In genomic region chr1:154716614-154717372, GRCh38 we compare ENCODE assay signal across 18 cellular contexts.
DNase-seq lines count a peak whose midpoint lies in the region; TF ChIP-seq lines count a peak whose summit lies in the region.
"Had no signal": no experiment of that assay in that cellular context is flagged by ENCODE, and none has a peak within 500 bp of the region (broad histone marks: within the 10 kb centered on the region; RNA-seq: fewer than 3 reads in every experiment).

No MANE protein-coding gene starts in this region.

- H3K27ac ChIP-seq in suprapubic skin: peak overlapping the region; percentile 45
- H3K27ac ChIP-seq: 22Rv1, upper lobe of left lung had no signal

- TF ChIP-seq EP300 in suprapubic skin (IDR thresholded peaks at IDR 0.05): no peak

- no peak overlapping the region for H3K4me3 ChIP-seq in suprapubic skin
- H3K4me3 ChIP-seq: spleen, upper lobe of left lung had no signal

- H3K4me1 ChIP-seq in suprapubic skin: peaks cover 13% of the 10 kb centered on the region

- H3K9me3 ChIP-seq in suprapubic skin: no peaks in the 10 kb centered on the region
- H3K9me3 ChIP-seq: spleen, upper lobe of left lung had no signal

- peaks cover 2% of the 10 kb centered on the region for H3K4me1 Mint-ChIP-seq in chondrocyte (ENCODE audit: low read depth)

- no peak overlapping the region for H3K4me3 Mint-ChIP-seq in chondrocyte (ENCODE audit: unreplicated experiment)
- H3K4me3 Mint-ChIP-seq: activated CD4-positive, alpha-beta T cell treated with anti-CD3 and anti-CD28 coated beads, Interleukin-2, amount 10 ng/mL, durations not matched to agents 24 days and 14 days; activated naive CD8-positive, alpha-beta T cell treated with anti-CD3 and anti-CD28 coated beads for 36 hours; endodermal cell; naive B cell had no signal

- no peak for TF ChIP-seq POLR2A in suprapubic skin (IDR thresholded peaks at IDR 0.05)

- H3K27ac Mint-ChIP-seq in chondrocyte (ENCODE audit: unreplicated experiment): no peak overlapping the region
- H3K27ac Mint-ChIP-seq: activated CD4-positive, alpha-beta T cell treated with anti-CD3 and anti-CD28 coated beads, Interleukin-2, amount 10 ng/mL, durations not matched to agents 24 days and 14 days; activated naive CD8-positive, alpha-beta T cell treated with anti-CD3 and anti-CD28 coated beads for 36 hours; activated T-helper 2 cell treated with anti-CD3 and anti-CD28 coated beads, Interferon-gamma antibody, Interleukin-2, Interleukin-4, amounts not matched to agents 10 μg/mL and 5 μg/mL and 100 μg/mL, durations not matched to agents 14 hours and 24 hours and 36 hours; endodermal cell; naive B cell had no signal

- no peaks in the 10 kb centered on the region for H3K36me3 ChIP-seq in suprapubic skin
- H3K36me3 ChIP-seq: spleen, upper lobe of left lung had no signal

- H3K9me3 Mint-ChIP-seq in chondrocyte (ENCODE audit: low read depth): no peaks in the 10 kb centered on the region
- H3K9me3 Mint-ChIP-seq: activated CD4-positive, alpha-beta T cell treated with anti-CD3 and anti-CD28 coated beads, Interleukin-2, amount 10 ng/mL, durations not matched to agents 24 days and 14 days; activated naive CD8-positive, alpha-beta T cell treated with anti-CD3 and anti-CD28 coated beads for 36 hours; activated T-helper 2 cell treated with anti-CD3 and anti-CD28 coated beads, Interferon-gamma antibody, Interleukin-2, Interleukin-4, amounts not matched to agents 10 μg/mL and 5 μg/mL and 100 μg/mL, durations not matched to agents 14 hours and 24 hours and 36 hours; endodermal cell had no signal

- peak in 2 of 3 experiments; percentile 14 to 35 for DNase-seq in NCI-H1417 (lab: John Stamatoyannopoulos, UW)
- DNase-seq in NCI-H1417 treated with DMSO at 0.1 percent for 48 hours (lab: John Stamatoyannopoulos, UW): no peak
- DNase-seq in chondrocyte (ENCODE audit: low spot score): no peak
- peak; percentile 30 for DNase-seq in medulla oblongata (ENCODE audit: extremely low spot score)
- DNase-seq in suprapubic skin (ENCODE audit: low spot score in 2 of 2): no peak
- DNase-seq in OCI-M1 (lab: John Stamatoyannopoulos, UW): no peak
- DNase-seq in NCI-H1694 treated with DMSO at 0.1 percent for 48 hours (lab: John Stamatoyannopoulos, UW): no peak
- no peak for DNase-seq in activated T-cell treated with anti-CD3 and anti-CD28 coated beads for 4 hours
- DNase-seq: activated CD4-positive, alpha-beta T cell treated with anti-CD3 and anti-CD28 coated beads, Interleukin-2, amount 10 ng/mL, durations not matched to agents 24 days and 14 days; activated naive CD8-positive, alpha-beta T cell treated with anti-CD3 and anti-CD28 coated beads for 36 hours; endodermal cell; naive B cell; NCI-H1105; NCI-H526; spleen had no signal

- peak; percentile 18 for TF ChIP-seq CTCF in chondrocyte (IDR thresholded peaks at IDR 0.05)
- no peak for TF ChIP-seq CTCF in suprapubic skin (IDR thresholded peaks at IDR 0.05)

- H3K27me3 ChIP-seq in suprapubic skin: no peaks in the 10 kb centered on the region
- H3K27me3 ChIP-seq: spleen, upper lobe of left lung had no signal

- WGBS in suprapubic skin: 68% methylated on average over 4 of the region's 4 CpGs

- H3K27me3 Mint-ChIP-seq in chondrocyte (ENCODE audit: low read depth): peaks cover 9% of the 10 kb centered on the region
- H3K27me3 Mint-ChIP-seq: activated naive CD8-positive, alpha-beta T cell treated with anti-CD3 and anti-CD28 coated beads for 36 hours had no signal

- peaks cover 1% of the 10 kb centered on the region for H3K36me3 Mint-ChIP-seq in chondrocyte (ENCODE audit: low read depth)
- H3K36me3 Mint-ChIP-seq: activated naive CD8-positive, alpha-beta T cell treated with anti-CD3 and anti-CD28 coated beads for 36 hours; naive B cell had no signal

Comparison
In these comparisons a context has a peak if more than half of its experiments do, and no peak if none do; other contexts are left out.
1. DNase-seq: peak in NCI-H1417 (2 of 3) and medulla oblongata (single experiment); none in NCI-H1417 treated with DMSO at 0.1 percent for 48 hours (single experiment), chondrocyte (single experiment), suprapubic skin (0 of 2), OCI-M1 (single experiment), NCI-H1694 treated with DMSO at 0.1 percent for 48 hours (single experiment) and activated T-cell treated with anti-CD3 and anti-CD28 coated beads for 4 hours (single experiment).